In the genomic region with DNA sequence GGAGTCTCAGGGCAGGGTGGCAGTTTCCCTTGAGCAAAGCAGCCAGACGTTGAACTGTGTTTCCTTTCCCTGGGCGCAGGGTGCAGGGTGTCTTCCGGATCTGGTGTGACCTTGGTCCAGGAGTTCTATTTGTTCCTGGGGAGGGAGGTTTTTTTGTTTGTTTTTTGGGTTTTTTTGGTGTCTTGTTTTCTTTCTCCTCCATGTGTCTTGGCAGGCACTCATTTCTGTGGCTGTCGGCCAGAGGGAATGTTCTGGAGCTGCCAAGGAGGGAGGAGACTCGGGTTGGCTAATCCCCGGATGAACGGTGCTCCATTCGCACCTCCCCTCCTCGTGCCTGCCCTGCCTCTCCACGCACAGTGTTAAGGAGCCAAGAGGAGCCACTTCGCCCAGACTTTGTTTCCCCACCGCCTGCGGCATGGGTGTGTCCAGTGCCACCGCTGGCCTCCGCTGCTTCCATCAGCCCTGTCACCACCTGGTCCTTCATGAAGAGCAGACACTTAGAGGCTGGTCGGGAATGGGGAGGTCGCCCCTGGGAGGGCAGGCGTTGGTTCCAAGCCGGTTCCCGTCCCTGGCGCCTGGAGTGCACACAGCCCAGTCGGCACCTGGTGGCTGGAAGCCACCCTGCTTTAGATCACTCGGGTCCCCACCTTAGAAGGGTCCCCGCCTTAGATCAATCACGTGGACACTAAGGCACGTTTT, we compare ENCODE assay signal across 1 cellular context.
TF ChIP-seq lines count a peak whose summit lies in the region.

No MANE protein-coding gene starts in this region.

TF ChIP-seq in IMR-90, 13 proteins besides CTCF, POLR2A, EP300 and RAD21:
- peak; percentile 44; the same call in 1 of the 2 replicates for TF ChIP-seq MXI1 (IDR thresholded peaks at IDR 0.05; ENCODE audit: borderline replicate concordance, low read depth, low read length)
- TF ChIP-seq NFE2L2 (IDR thresholded peaks at IDR 0.05; ENCODE audit: low read depth, low read length) = no peak
- no peak for TF ChIP-seq CEBPB (IDR thresholded peaks at IDR 0.05; ENCODE audit: low read depth, low read length)
